In the genomic region with DNA sequence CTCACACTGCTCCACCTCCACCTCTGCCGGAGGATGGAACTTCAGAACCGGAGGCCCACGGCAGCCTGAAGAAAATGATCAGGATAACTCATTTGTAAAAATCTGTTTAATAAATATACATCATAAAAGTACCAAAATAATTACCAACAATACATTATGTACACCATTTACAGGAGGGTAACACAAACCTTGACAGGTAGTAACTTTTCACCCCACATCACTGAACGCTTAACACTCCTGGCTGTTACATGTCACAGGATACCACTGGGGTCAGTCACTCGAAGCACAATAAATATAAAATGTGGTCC, we compare ENCODE assay signal across 9 cellular contexts. TPM values are rescaled to one million over a fixed set of nuclear protein-coding genes. Genes with fewer than 3 reads are reported as not detected.
DNase-seq lines count a peak whose midpoint lies in the region; ATAC-seq and TF ChIP-seq lines count a peak whose summit lies in the region.
"Had no signal": no experiment of that assay in that cellular context is flagged by ENCODE, and none has a peak within 500 bp of the region (broad histone marks: within the 10 kb centered on the region; RNA-seq: fewer than 3 reads in every experiment).

No MANE protein-coding gene starts in this region.

- H3K36me3 ChIP-seq in SK-N-SH (replicated peaks in 1 of 2; ENCODE audit: control insufficient read depth in 1 of 2, insufficient read depth in 2 of 2, low read length in 1 of 2) (peaks cover 31 to 35% of the 10 kb centered on the region in 2 experiments), left lung (peaks cover 16 to 41% of the 10 kb centered on the region in 2 donors), subcutaneous abdominal adipose tissue (ENCODE audit: control insufficient read depth in 5 of 5, insufficient read depth in 5 of 5, low read length in 5 of 5) (peaks cover 11 to 39% (median 35%) of the 10 kb centered on the region in 5 donors)

- POLR2A ChIA-PET in SK-N-SH (lab: Yijun Ruan, JAX), result no interaction called here

- in situ Hi-C loops in G401 (cut with HindIII; ENCODE audit: low sequenced_read_pairs) (loop anchor here (10.0 to 25.0 kb wide), 2 partner anchors 177 to 364 kb away; a partner anchor contains a TSS), GM13976 (cut with MboI; ENCODE audit: low sequenced_read_pairs, unreplicated experiment) (loop anchor here (25.0 kb wide), 1 partner anchor 739 kb away; no protein-coding TSS in a partner anchor)

- peaks cover 38% of the 10 kb centered on the region for H3K79me2 ChIP-seq in SK-N-SH (ENCODE audit: insufficient read depth)

- peak overlapping the region; percentile 96 for H3K4me2 ChIP-seq in SK-N-SH

- intact Hi-C loops in left lung (cut with DNase I), result loop anchor here in 1 of 2 donors (5.0 to 10.0 kb wide), 2 partner anchors 64 to 187 kb away; no protein-coding TSS in a partner anchor

- H3K27ac ChIP-seq in SK-N-SH (ENCODE audit: low read depth in 2 of 2, low read length in 1 of 2) (peak overlapping the region in 1 of 2 experiments; percentile 29; a peak in 1 of 4 replicates), adipose tissue (ENCODE audit: low read depth, low read length) (peak overlapping the region; percentile 2), left lung (peak overlapping the region; percentile 99), subcutaneous abdominal adipose tissue (ENCODE audit: low read depth, low read length) (peak overlapping the region; percentile 99)

- no peak overlapping the region; the same call in 1 of the 2 replicates for H3K9ac ChIP-seq in SK-N-SH
- H3K9ac ChIP-seq in subcutaneous abdominal adipose tissue (ENCODE audit: low read length in 5 of 5), result peak overlapping the region; percentile 78 to 98 (median 95)

- peaks cover 49% of the 10 kb centered on the region for H3F3A ChIP-seq in SK-N-SH (replicated peaks; ENCODE audit: insufficient read depth)

- peaks cover 25 to 29% of the 10 kb centered on the region in 2 experiments; a peak in 3 of 4 replicates for H3K4me1 ChIP-seq in SK-N-SH (ENCODE audit: control insufficient read depth in 1 of 2, insufficient read depth in 2 of 2, low read depth in 1 of 2, low read length in 1 of 2)
- peaks cover 35 to 63% of the 10 kb centered on the region in 2 donors for H3K4me1 ChIP-seq in left lung
- peaks cover 18 to 71% (median 65%) of the 10 kb centered on the region in 5 donors for H3K4me1 ChIP-seq in subcutaneous abdominal adipose tissue (ENCODE audit: control insufficient read depth in 5 of 5, insufficient read depth in 5 of 5, low read length in 5 of 5)

- ATAC-seq in SK-N-SH treated with all-trans-retinoic acid at 6 μM for 48 hours (no peak), left lung (no peak)

- peak overlapping the region in 1 of 2 experiments; percentile 22; a peak in 1 of 4 replicates for H3K4me3 ChIP-seq in SK-N-SH (ENCODE audit: low read depth in 2 of 2, low read length in 1 of 2)
- peak overlapping the region; percentile 89 to 100 for H3K4me3 ChIP-seq in left lung
- H3K4me3 ChIP-seq in subcutaneous abdominal adipose tissue (ENCODE audit: low read depth in 1 of 5, low read length in 5 of 5), result peak overlapping the region; percentile 86 to 99 (median 97)

- CTCF ChIA-PET in SK-N-SH (lab: Yijun Ruan, JAX), result interaction anchor here (3.3 kb wide), 1 partner anchor 12 kb away, joined by 12 read pairs; no protein-coding TSS in a partner anchor

- H3K9me2 ChIP-seq in SK-N-SH, result no peaks in the 10 kb centered on the region

- H3K9me3 ChIP-seq in SK-N-SH, result no peaks in the 10 kb centered on the region
- H3K9me3 ChIP-seq in left lung, result no peaks in the 10 kb centered on the region
- H3K9me3 ChIP-seq in subcutaneous abdominal adipose tissue (ENCODE audit: control insufficient read depth in 5 of 5, low read length in 5 of 5), result no peaks in the 10 kb centered on the region

- TF ChIP-seq CTCF in SK-N-SH (IDR thresholded peaks at IDR 0.05) (no peak), left lung (IDR thresholded peaks at IDR 0.05) (no peak), GM13976 (IDR thresholded peaks at IDR 0.05; ENCODE audit: borderline replicate concordance, control extremely low read depth, extremely low read depth, insufficient read depth, missing control alignments) (no peak)

- peaks cover 30% of the 10 kb centered on the region for H4K20me1 ChIP-seq in SK-N-SH (ENCODE audit: insufficient read depth)

- no peak for TF ChIP-seq RAD21 in SK-N-SH (IDR thresholded peaks at IDR 0.05; ENCODE audit: low read length)

- 78% methylated on average over 5 of the region's 5 CpGs for WGBS in SK-N-SH (ENCODE audit: low lambda C conversion rate)
- WGBS in adipose tissue, 3 donors, result 34 to 41% (median 40%) methylated on average over 5 of the region's 5 CpGs

- no peak for TF ChIP-seq EP300 in SK-N-SH (IDR thresholded peaks at IDR 0.05; ENCODE audit: borderline replicate concordance in 1 of 2, low read depth in 1 of 2, low read length in 1 of 2)

- H2AFZ ChIP-seq in SK-N-SH (ENCODE audit: low read depth), result no peak overlapping the region

- no peaks in the 10 kb centered on the region for H3K27me3 ChIP-seq in SK-N-SH (ENCODE audit: insufficient read depth)
- no peaks in the 10 kb centered on the region for H3K27me3 ChIP-seq in left lung
- H3K27me3 ChIP-seq in subcutaneous abdominal adipose tissue (ENCODE audit: control insufficient read depth in 5 of 5, insufficient read depth in 4 of 5, low read length in 5 of 5), result no peaks in the 10 kb centered on the region

- DNase-seq in SK-N-SH, result no peak
- no peak for DNase-seq in left lung
- DNase-seq in G401 (ENCODE audit: low spot score), result no peak
- no peak for DNase-seq in glomerular visceral epithelial cell (ENCODE audit: extremely low spot score)
- no peak for DNase-seq in GM13976 (ENCODE audit: low spot score)
- DNase-seq: OCI-M1 had no signal

TF ChIP-seq in SK-N-SH, 30 proteins besides CTCF, POLR2A, EP300 and RAD21 (continues in another document):
- TF ChIP-seq FOXJ3 (CRISPR knock-in tag; IDR thresholded peaks at IDR 0.05) (no peak), GABPA (IDR thresholded peaks at IDR 0.05; ENCODE audit: low read depth) (no peak), MEF2A (IDR thresholded peaks at IDR 0.05; ENCODE audit: borderline replicate concordance, low read depth) (no peak), SIN3A (IDR thresholded peaks at IDR 0.05; ENCODE audit: borderline replicate concordance, low read depth, low read length) (no peak), MXI1 (IDR thresholded peaks at IDR 0.05; ENCODE audit: low read depth, low read length) (no peak)
- TF ChIP-seq, protein P1, sequence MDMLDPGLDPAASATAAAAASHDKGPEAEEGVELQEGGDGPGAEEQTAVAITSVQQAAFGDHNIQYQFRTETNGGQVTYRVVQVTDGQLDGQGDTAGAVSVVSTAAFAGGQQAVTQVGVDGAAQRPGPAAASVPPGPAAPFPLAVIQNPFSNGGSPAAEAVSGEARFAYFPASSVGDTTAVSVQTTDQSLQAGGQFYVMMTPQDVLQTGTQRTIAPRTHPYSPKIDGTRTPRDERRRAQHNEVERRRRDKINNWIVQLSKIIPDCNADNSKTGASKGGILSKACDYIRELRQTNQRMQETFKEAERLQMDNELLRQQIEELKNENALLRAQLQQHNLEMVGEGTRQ (IDR thresholded peaks at IDR 0.05; ENCODE audit: borderline replicate concordance, low read depth, low read length), result no peak

TF ChIP-seq in SK-N-SH treated with all-trans-retinoic acid at 6 μM for 48 hours, 23 proteins besides CTCF, POLR2A, EP300 and RAD21:
- TF ChIP-seq ZC3H10 (CRISPR knock-in tag; IDR thresholded peaks at IDR 0.05) (no peak), GLIS3 (CRISPR knock-in tag; IDR thresholded peaks at IDR 0.05) (no peak), ZFP30 (CRISPR knock-in tag; IDR thresholded peaks at IDR 0.05) (no peak), TOX (CRISPR knock-in tag; IDR thresholded peaks at IDR 0.05; ENCODE audit: borderline replicate concordance) (no peak), RARB (CRISPR knock-in tag; IDR thresholded peaks at IDR 0.05) (no peak), ZFP3 (CRISPR knock-in tag; IDR thresholded peaks at IDR 0.05) (no peak), SNAI2 (CRISPR knock-in tag; IDR thresholded peaks at IDR 0.05) (no peak), ARNTL (CRISPR knock-in tag; IDR thresholded peaks at IDR 0.05; ENCODE audit: borderline replicate concordance, low read depth) (no peak), ISL1 (CRISPR knock-in tag; IDR thresholded peaks at IDR 0.05) (no peak), ZNF70 (CRISPR knock-in tag; IDR thresholded peaks at IDR 0.05) (no peak), ZNF8 (CRISPR knock-in tag; IDR thresholded peaks at IDR 0.05) (no peak), ZNF565 (CRISPR knock-in tag; conservative IDR thresholded peaks at IDR 0.05; ENCODE audit: low read depth) (no peak)
- TF ChIP-seq, protein P2, sequence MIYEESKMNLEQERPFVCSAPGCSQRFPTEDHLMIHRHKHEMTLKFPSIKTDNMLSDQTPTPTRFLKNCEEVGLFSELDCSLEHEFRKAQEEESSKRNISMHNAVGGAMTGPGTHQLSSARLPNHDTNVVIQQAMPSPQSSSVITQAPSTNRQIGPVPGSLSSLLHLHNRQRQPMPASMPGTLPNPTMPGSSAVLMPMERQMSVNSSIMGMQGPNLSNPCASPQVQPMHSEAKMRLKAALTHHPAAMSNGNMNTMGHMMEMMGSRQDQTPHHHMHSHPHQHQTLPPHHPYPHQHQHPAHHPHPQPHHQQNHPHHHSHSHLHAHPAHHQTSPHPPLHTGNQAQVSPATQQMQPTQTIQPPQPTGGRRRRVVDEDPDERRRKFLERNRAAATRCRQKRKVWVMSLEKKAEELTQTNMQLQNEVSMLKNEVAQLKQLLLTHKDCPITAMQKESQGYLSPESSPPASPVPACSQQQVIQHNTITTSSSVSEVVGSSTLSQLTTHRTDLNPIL (CRISPR knock-in tag; IDR thresholded peaks at IDR 0.05; ENCODE audit: low read depth), result no peak

RNA-seq across cellular contexts. Expression of a gene that starts 3.2 kb away (rescaled TPM):
- polyA plus RNA-seq in SK-N-SH (2012; rRNA removed) (56.3 and 56.7 TPM in 2 replicates), adipose tissue (100 to 1,000 TPM in 2 of 3 donors, 10 to 100 TPM in 1; 71.7 to 422 (median 244) TPM)
- polyA plus RNA-seq in SK-N-SH (2012; cell fraction: cytosol; rRNA removed), result 30.8 and 34.1 TPM in 2 replicates
- polyA plus RNA-seq in SK-N-SH (2012; cell fraction: nucleus; rRNA removed), result 154 and 164 TPM in 2 replicates
- total RNA-seq in left lung, result 100 to 1,000 TPM; 133 to 348 TPM
- total RNA-seq in G401 (2014; rRNA removed; shearing (Covaris generic)), result 98.1 and 101 TPM in 2 replicates
